ENCODE assay signal across 1 cellular context in the genomic region with DNA sequence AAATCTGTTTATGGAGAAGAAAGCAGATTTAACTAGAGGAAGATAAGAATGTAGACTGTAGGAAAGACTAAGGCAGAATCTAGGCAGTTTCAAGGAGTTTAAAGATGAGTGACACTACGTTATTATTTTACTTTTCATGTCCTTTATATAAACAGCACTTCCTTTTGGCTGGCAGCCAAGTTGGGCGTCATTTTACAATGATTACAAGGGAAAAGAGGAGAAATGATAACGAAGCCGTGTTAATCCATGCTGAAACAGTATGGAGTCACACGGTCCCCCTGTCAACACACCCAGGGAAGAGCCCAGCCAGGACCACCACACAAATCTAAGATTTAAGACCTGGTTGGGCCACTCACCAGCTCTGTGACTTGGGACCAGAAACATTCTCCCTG.
TF ChIP-seq lines count a peak whose summit lies in the region.

No MANE protein-coding gene starts in this region.

TF ChIP-seq in HEK293, 187 proteins besides CTCF, POLR2A, EP300 and RAD21 (continued from another document):
- TF ChIP-seq ZSCAN23 (tag by site-specific recombination; IDR thresholded peaks at IDR 0.05) (no peak), ZNF560 (tag by site-specific recombination; IDR thresholded peaks at IDR 0.05; ENCODE audit: borderline replicate concordance) (no peak), ZNF302 (tag by site-specific recombination; IDR thresholded peaks at IDR 0.05; ENCODE audit: low read depth) (no peak), ZBTB10 (tag by site-specific recombination; IDR thresholded peaks at IDR 0.05) (no peak), ZNF169 (tag by site-specific recombination; IDR thresholded peaks at IDR 0.05) (no peak), KLF7 (tag by site-specific recombination; IDR thresholded peaks at IDR 0.05; ENCODE audit: borderline replicate concordance) (no peak), ZFP41 (tag by site-specific recombination; IDR thresholded peaks at IDR 0.05; ENCODE audit: borderline replicate concordance) (no peak), ZNF10 (tag by site-specific recombination; IDR thresholded peaks at IDR 0.05) (no peak), ZNF362 (tag by site-specific recombination; IDR thresholded peaks at IDR 0.05) (no peak), ZNF704 (tag by site-specific recombination; IDR thresholded peaks at IDR 0.05) (no peak), RBAK (tag by site-specific recombination; IDR thresholded peaks at IDR 0.05) (no peak), ZNF274 (IDR thresholded peaks at IDR 0.05; ENCODE audit: low read length) (no peak), ZNF274 (tag by site-specific recombination; IDR thresholded peaks at IDR 0.05; ENCODE audit: borderline replicate concordance) (no peak), ZNF350 (tag by site-specific recombination; IDR thresholded peaks at IDR 0.05) (peak; percentile 82), ZNF610 (tag by site-specific recombination; IDR thresholded peaks at IDR 0.05; ENCODE audit: borderline replicate concordance) (no peak), ZNF366 (tag by site-specific recombination; conservative IDR thresholded peaks at IDR 0.05) (peak; percentile 64), TRIM28 (IDR thresholded peaks at IDR 0.05; ENCODE audit: borderline replicate concordance, low read length) (no peak), HOXD13 (CRISPR knock-in tag; IDR thresholded peaks at IDR 0.05; ENCODE audit: borderline replicate concordance) (no peak), ZNF785 (tag by site-specific recombination; IDR thresholded peaks at IDR 0.05) (no peak), ZBTB7A (tag by site-specific recombination; IDR thresholded peaks at IDR 0.05; ENCODE audit: low read depth) (no peak), GLIS1 (tag by site-specific recombination; IDR thresholded peaks at IDR 0.05) (no peak), ZNF530 (tag by site-specific recombination; IDR thresholded peaks at IDR 0.05; ENCODE audit: low read depth) (no peak), ZNF404 (tag by site-specific recombination; IDR thresholded peaks at IDR 0.05) (no peak), FEZF1 (tag by site-specific recombination; IDR thresholded peaks at IDR 0.05) (peak; percentile 74), ZNF157 (tag by site-specific recombination; IDR thresholded peaks at IDR 0.05) (no peak), ZNF837 (tag by site-specific recombination; IDR thresholded peaks at IDR 0.05) (no peak), ZNF292 (tag by site-specific recombination; IDR thresholded peaks at IDR 0.05; ENCODE audit: borderline replicate concordance, low read depth) (no peak), ZNF791 (tag by site-specific recombination; IDR thresholded peaks at IDR 0.05) (no peak), ZXDB (tag by site-specific recombination; IDR thresholded peaks at IDR 0.05) (no peak; the same call in 1 of the 2 replicates), ZNF768 (tag by site-specific recombination; IDR thresholded peaks at IDR 0.05) (no peak), ZBTB20 (tag by site-specific recombination; IDR thresholded peaks at IDR 0.05) (no peak), ZBTB17 (tag by site-specific recombination; IDR thresholded peaks at IDR 0.05) (peak; percentile 55), ZNF433 (tag by site-specific recombination; IDR thresholded peaks at IDR 0.05; ENCODE audit: low read depth) (no peak), ZNF571 (tag by site-specific recombination; IDR thresholded peaks at IDR 0.05) (no peak)
- TF ChIP-seq, protein P1, sequence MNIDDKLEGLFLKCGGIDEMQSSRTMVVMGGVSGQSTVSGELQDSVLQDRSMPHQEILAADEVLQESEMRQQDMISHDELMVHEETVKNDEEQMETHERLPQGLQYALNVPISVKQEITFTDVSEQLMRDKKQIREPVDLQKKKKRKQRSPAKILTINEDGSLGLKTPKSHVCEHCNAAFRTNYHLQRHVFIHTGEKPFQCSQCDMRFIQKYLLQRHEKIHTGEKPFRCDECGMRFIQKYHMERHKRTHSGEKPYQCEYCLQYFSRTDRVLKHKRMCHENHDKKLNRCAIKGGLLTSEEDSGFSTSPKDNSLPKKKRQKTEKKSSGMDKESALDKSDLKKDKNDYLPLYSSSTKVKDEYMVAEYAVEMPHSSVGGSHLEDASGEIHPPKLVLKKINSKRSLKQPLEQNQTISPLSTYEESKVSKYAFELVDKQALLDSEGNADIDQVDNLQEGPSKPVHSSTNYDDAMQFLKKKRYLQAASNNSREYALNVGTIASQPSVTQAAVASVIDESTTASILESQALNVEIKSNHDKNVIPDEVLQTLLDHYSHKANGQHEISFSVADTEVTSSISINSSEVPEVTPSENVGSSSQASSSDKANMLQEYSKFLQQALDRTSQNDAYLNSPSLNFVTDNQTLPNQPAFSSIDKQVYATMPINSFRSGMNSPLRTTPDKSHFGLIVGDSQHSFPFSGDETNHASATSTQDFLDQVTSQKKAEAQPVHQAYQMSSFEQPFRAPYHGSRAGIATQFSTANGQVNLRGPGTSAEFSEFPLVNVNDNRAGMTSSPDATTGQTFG (tag by site-specific recombination; IDR thresholded peaks at IDR 0.05; ENCODE audit: borderline replicate concordance): no peak
- TF ChIP-seq, protein P2, sequence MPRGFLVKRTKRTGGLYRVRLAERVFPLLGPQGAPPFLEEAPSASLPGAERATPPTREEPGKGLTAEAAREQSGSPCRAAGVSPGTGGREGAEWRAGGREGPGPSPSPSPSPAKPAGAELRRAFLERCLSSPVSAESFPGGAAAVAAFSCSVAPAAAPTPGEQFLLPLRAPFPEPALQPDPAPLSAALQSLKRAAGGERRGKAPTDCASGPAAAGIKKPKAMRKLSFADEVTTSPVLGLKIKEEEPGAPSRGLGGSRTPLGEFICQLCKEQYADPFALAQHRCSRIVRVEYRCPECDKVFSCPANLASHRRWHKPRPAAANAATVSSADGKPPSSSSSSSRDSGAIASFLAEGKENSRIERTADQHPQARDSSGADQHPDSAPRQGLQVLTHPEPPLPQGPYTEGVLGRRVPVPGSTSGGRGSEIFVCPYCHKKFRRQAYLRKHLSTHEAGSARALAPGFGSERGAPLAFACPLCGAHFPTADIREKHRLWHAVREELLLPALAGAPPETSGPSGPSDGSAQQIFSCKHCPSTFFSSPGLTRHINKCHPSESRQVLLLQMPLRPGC (tag by site-specific recombination; IDR thresholded peaks at IDR 0.05): no peak
- TF ChIP-seq, protein P3, sequence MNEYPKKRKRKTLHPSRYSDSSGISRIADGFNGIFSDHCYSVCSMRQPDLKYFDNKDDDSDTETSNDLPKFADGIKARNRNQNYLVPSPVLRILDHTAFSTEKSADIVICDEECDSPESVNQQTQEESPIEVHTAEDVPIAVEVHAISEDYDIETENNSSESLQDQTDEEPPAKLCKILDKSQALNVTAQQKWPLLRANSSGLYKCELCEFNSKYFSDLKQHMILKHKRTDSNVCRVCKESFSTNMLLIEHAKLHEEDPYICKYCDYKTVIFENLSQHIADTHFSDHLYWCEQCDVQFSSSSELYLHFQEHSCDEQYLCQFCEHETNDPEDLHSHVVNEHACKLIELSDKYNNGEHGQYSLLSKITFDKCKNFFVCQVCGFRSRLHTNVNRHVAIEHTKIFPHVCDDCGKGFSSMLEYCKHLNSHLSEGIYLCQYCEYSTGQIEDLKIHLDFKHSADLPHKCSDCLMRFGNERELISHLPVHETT (tag by site-specific recombination; IDR thresholded peaks at IDR 0.05): no peak
- TF ChIP-seq, protein P4, sequence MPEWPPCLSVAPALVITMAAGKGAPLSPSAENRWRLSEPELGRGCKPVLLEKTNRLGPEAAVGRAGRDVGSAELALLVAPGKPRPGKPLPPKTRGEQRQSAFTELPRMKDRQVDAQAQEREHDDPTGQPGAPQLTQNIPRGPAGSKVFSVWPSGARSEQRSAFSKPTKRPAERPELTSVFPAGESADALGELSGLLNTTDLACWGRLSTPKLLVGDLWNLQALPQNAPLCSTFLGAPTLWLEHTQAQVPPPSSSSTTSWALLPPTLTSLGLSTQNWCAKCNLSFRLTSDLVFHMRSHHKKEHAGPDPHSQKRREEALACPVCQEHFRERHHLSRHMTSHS (tag by site-specific recombination; IDR thresholded peaks at IDR 0.05): no peak
- TF ChIP-seq, protein P5, sequence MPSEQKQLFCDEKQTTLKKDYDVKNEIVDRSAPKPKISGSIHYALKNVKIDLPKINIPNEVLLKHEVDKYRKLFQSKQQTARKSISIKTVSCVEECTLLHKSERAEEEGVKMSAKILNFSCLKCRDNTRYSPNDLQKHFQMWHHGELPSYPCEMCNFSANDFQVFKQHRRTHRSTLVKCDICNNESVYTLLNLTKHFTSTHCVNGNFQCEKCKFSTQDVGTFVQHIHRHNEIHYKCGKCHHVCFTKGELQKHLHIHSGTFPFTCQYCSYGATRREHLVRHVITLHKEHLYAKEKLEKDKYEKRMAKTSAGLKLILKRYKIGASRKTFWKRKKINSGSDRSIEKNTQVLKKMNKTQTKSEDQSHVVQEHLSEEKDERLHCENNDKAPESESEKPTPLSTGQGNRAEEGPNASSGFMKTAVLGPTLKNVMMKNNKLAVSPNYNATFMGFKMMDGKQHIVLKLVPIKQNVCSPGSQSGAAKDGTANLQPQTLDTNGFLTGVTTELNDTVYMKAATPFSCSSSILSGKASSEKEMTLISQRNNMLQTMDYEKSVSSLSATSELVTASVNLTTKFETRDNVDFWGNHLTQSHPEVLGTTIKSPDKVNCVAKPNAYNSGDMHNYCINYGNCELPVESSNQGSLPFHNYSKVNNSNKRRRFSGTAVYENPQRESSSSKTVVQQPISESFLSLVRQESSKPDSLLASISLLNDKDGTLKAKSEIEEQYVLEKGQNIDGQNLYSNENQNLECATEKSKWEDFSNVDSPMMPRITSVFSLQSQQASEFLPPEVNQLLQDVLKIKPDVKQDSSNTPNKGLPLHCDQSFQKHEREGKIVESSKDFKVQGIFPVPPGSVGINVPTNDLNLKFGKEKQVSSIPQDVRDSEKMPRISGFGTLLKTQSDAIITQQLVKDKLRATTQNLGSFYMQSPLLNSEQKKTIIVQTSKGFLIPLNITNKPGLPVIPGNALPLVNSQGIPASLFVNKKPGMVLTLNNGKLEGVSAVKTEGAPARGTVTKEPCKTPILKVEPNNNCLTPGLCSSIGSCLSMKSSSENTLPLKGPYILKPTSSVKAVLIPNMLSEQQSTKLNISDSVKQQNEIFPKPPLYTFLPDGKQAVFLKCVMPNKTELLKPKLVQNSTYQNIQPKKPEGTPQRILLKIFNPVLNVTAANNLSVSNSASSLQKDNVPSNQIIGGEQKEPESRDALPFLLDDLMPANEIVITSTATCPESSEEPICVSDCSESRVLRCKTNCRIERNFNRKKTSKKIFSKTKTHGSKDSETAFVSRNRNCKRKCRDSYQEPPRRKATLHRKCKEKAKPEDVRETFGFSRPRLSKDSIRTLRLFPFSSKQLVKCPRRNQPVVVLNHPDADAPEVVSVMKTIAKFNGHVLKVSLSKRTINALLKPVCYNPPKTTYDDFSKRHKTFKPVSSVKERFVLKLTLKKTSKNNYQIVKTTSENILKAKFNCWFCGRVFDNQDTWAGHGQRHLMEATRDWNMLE (tag by site-specific recombination; conservative IDR thresholded peaks at IDR 0.05; ENCODE audit: low read depth): peak; percentile 27; the same call in 1 of the 2 replicates
